Comparison of ENCODE assay signal across 1 cellular context in genomic region chr4:1981251-1982055, GRCh38.
TF ChIP-seq lines count a peak whose summit lies in the region.

No MANE protein-coding gene starts in this region.

TF ChIP-seq in GM23338, 12 proteins besides CTCF, POLR2A, EP300 and RAD21 (continued from another document):
- TF ChIP-seq ZNF462 (CRISPR knock-in tag; IDR thresholded peaks at IDR 0.05) (no peak), CREB1 (CRISPR knock-in tag; IDR thresholded peaks at IDR 0.05; ENCODE audit: low read depth) (no peak), POLR2AphosphoS5 (IDR thresholded peaks at IDR 0.05; ENCODE audit: low read depth) (no peak), EZH2 (IDR thresholded peaks at IDR 0.05; ENCODE audit: low read depth, unreplicated experiment) (no peak), NANOG (IDR thresholded peaks at IDR 0.05; ENCODE audit: borderline replicate concordance) (no peak), JUNB (IDR thresholded peaks at IDR 0.05; ENCODE audit: unreplicated experiment) (no peak), ZNF331 (CRISPR knock-in tag; IDR thresholded peaks at IDR 0.05; ENCODE audit: low read depth) (no peak)
- TF ChIP-seq, protein P1, sequence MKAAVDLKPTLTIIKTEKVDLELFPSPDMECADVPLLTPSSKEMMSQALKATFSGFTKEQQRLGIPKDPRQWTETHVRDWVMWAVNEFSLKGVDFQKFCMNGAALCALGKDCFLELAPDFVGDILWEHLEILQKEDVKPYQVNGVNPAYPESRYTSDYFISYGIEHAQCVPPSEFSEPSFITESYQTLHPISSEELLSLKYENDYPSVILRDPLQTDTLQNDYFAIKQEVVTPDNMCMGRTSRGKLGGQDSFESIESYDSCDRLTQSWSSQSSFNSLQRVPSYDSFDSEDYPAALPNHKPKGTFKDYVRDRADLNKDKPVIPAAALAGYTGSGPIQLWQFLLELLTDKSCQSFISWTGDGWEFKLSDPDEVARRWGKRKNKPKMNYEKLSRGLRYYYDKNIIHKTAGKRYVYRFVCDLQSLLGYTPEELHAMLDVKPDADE (IDR thresholded peaks at IDR 0.05) = no peak
- TF ChIP-seq, protein P2, sequence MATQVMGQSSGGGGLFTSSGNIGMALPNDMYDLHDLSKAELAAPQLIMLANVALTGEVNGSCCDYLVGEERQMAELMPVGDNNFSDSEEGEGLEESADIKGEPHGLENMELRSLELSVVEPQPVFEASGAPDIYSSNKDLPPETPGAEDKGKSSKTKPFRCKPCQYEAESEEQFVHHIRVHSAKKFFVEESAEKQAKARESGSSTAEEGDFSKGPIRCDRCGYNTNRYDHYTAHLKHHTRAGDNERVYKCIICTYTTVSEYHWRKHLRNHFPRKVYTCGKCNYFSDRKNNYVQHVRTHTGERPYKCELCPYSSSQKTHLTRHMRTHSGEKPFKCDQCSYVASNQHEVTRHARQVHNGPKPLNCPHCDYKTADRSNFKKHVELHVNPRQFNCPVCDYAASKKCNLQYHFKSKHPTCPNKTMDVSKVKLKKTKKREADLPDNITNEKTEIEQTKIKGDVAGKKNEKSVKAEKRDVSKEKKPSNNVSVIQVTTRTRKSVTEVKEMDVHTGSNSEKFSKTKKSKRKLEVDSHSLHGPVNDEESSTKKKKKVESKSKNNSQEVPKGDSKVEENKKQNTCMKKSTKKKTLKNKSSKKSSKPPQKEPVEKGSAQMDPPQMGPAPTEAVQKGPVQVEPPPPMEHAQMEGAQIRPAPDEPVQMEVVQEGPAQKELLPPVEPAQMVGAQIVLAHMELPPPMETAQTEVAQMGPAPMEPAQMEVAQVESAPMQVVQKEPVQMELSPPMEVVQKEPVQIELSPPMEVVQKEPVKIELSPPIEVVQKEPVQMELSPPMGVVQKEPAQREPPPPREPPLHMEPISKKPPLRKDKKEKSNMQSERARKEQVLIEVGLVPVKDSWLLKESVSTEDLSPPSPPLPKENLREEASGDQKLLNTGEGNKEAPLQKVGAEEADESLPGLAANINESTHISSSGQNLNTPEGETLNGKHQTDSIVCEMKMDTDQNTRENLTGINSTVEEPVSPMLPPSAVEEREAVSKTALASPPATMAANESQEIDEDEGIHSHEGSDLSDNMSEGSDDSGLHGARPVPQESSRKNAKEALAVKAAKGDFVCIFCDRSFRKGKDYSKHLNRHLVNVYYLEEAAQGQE (IDR thresholded peaks at IDR 0.05; ENCODE audit: unreplicated experiment) = no peak
